Comparison of ENCODE assay signal across 1 cellular context in genomic region chr7:372546-372938, GRCh38.
TF ChIP-seq lines count a peak whose summit lies in the region.

No MANE protein-coding gene starts in this region.

TF ChIP-seq in H1, 55 proteins besides CTCF, POLR2A, EP300 and RAD21:
- no peak for TF ChIP-seq YY1 (IDR thresholded peaks at IDR 0.05; ENCODE audit: low read depth, low read length)
TF ChIP-seq in H1: peak in this region for 0.
